1 cellular context compared by ENCODE assay signal in genomic region chr19:35459414-35460082, GRCh38.
TF ChIP-seq lines count a peak whose summit lies in the region.

No MANE protein-coding gene starts in this region.

TF ChIP-seq in A549, 52 proteins besides CTCF, POLR2A, EP300 and RAD21 (continued from another document):
- TF ChIP-seq PBX3 (IDR thresholded peaks at IDR 0.05) (no peak), FOSL2 (IDR thresholded peaks at IDR 0.05) (no peak), FOSL2 (CRISPR knock-in tag; IDR thresholded peaks at IDR 0.05) (no peak), POLR2AphosphoS2 (conservative IDR thresholded peaks at IDR 0.05; ENCODE audit: low read length) (no peak)
